In the genomic region with DNA sequence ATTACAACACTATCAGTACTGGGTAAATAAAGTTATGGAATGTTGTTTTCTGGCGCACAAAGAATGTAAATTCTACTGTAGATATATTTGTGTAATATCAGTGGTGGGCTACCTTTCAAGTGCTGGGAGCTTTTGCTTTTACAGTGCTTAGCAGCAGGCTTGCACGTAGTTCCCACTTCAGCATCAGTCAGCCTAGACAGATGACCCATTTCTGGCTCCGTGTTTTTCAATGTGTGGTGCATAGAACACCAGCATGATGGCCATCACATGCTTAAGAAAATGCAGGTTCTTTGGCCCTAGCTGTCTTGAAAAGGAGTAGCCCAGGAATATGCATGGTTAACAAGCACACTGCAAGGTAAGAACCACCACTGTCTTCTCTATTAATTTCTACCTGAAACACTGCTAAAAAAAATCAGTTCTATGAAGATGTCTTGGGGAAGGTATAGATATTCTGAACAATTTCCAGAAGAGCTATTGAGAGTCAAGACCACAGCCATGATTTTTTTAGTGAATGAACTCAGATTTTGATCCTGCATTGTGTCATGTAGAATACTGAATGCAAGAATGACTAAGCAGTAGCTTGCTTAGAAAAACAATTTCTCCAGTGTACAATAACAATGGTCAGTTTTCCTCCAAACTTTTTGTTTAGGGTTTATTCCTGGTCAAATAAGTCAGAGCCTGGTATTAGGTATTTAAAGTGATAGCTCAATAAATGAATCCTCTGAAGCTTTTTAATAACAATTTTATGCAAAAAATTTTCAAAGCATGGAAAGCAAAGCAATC, we compare ENCODE assay signal across 18 cellular contexts.
A peak's percentile ranks its signal among the peaks of the same experiment; 100 is the strongest.
DNase-seq lines count a peak whose midpoint lies in the region; ATAC-seq and TF ChIP-seq lines count a peak whose summit lies in the region.
"Had no signal": no experiment of that assay in that cellular context is flagged by ENCODE, and none has a peak within 500 bp of the region (broad histone marks: within the 10 kb centered on the region; RNA-seq: fewer than 3 reads in every experiment).

No MANE protein-coding gene starts in this region.

- no peak for TF ChIP-seq CTCF in brain microvascular endothelial cell (IDR thresholded peaks at IDR 0.05; ENCODE audit: low read depth, low read length, missing control alignments)

- intact Hi-C loops in left ventricle myocardium superior (cut with micrococcal nuclease) (no loop called here), Right ventricle myocardium inferior (cut with DNase I) (no loop called here)

- DNase-seq in left ventricle myocardium superior = no peak
- DNase-seq in Right ventricle myocardium inferior (ENCODE audit: missing footprints) = no peak
- DNase-seq in dermis blood vessel endothelial cell = peak; percentile 55
- DNase-seq in myocyte (ENCODE audit: low read depth) = peak; percentile 14
- DNase-seq in HuH-7 (ENCODE audit: low spot score) = no peak
- DNase-seq in brain microvascular endothelial cell = no peak
- no peak for DNase-seq in SHP77 (lab: John Stamatoyannopoulos, UW)
- DNase-seq in activated CD4-positive, alpha-beta T cell treated with anti-CD3 and anti-CD28 coated beads, Interleukin-2, amount 10 ng/mL, durations not matched to agents 7 days and 5 days = no peak
- DNase-seq: activated CD8-positive, alpha-beta memory T cell treated with anti-CD3 and anti-CD28 coated beads for 24 hours; CD4-positive, CD25-positive, alpha-beta regulatory T cell; lower lobe of right lung; naive thymus-derived CD4-positive, alpha-beta T cell; NCI-H1417; NCI-H69; pancreas; SJCRH30 had no signal

- H3K27me3 Mint-ChIP-seq in activated CD4-positive, alpha-beta T cell treated with anti-CD3 and anti-CD28 coated beads, Interleukin-2, amount 10 ng/mL, durations not matched to agents 7 days and 5 days = peaks cover 2% of the 10 kb centered on the region
- H3K27me3 Mint-ChIP-seq: CD4-positive, CD25-positive, alpha-beta regulatory T cell; type B pancreatic cell had no signal

- POLR2A ChIA-PET in activated CD4-positive, alpha-beta T cell treated with anti-CD3 and anti-CD28 coated beads, Interleukin-2, amount 10 ng/mL, durations not matched to agents 7 days and 5 days (lab: Charles Lee) = no interaction called here

- H3K4me1 Mint-ChIP-seq in activated CD4-positive, alpha-beta T cell treated with anti-CD3 and anti-CD28 coated beads, Interleukin-2, amount 10 ng/mL, durations not matched to agents 7 days and 5 days = no peaks in the 10 kb centered on the region
- H3K4me1 Mint-ChIP-seq: CD4-positive, CD25-positive, alpha-beta regulatory T cell; naive thymus-derived CD4-positive, alpha-beta T cell had no signal

- no peak overlapping the region for H3K4me3 Mint-ChIP-seq in activated CD4-positive, alpha-beta T cell treated with anti-CD3 and anti-CD28 coated beads, Interleukin-2, amount 10 ng/mL, durations not matched to agents 7 days and 5 days
- H3K4me3 Mint-ChIP-seq: CD4-positive, CD25-positive, alpha-beta regulatory T cell; naive thymus-derived CD4-positive, alpha-beta T cell; type B pancreatic cell had no signal

- H3K27me3 ChIP-seq in brain microvascular endothelial cell (replicated peaks) = no peaks in the 10 kb centered on the region
- H3K27me3 ChIP-seq: pancreas, SJCRH30 had no signal

- H3K36me3 Mint-ChIP-seq in activated CD4-positive, alpha-beta T cell treated with anti-CD3 and anti-CD28 coated beads, Interleukin-2, amount 10 ng/mL, durations not matched to agents 7 days and 5 days (ENCODE audit: low read depth) = no peaks in the 10 kb centered on the region
- H3K36me3 Mint-ChIP-seq: CD4-positive, CD25-positive, alpha-beta regulatory T cell; naive thymus-derived CD4-positive, alpha-beta T cell; type B pancreatic cell had no signal

- H3K27ac Mint-ChIP-seq in activated CD4-positive, alpha-beta T cell treated with anti-CD3 and anti-CD28 coated beads, Interleukin-2, amount 10 ng/mL, durations not matched to agents 7 days and 5 days = no peak overlapping the region
- H3K27ac Mint-ChIP-seq: CD4-positive, CD25-positive, alpha-beta regulatory T cell; naive thymus-derived CD4-positive, alpha-beta T cell; type B pancreatic cell had no signal

- H3K9me3 Mint-ChIP-seq in activated CD4-positive, alpha-beta T cell treated with anti-CD3 and anti-CD28 coated beads, Interleukin-2, amount 10 ng/mL, durations not matched to agents 7 days and 5 days = no peaks in the 10 kb centered on the region
- H3K9me3 Mint-ChIP-seq: type B pancreatic cell had no signal

- CTCF ChIA-PET in activated CD4-positive, alpha-beta T cell treated with anti-CD3 and anti-CD28 coated beads, Interleukin-2, amount 10 ng/mL, durations not matched to agents 7 days and 5 days (lab: Charles Lee) = no interaction called here

- H3K27ac ChIP-seq in brain microvascular endothelial cell = no peak overlapping the region
- H3K27ac ChIP-seq: lower lobe of right lung, pancreas, SJCRH30 had no signal

- in situ Hi-C loops in brain microvascular endothelial cell (cut with HindIII; ENCODE audit: low pct_ligation_motif_present, low sequenced_read_pairs) = no loop called here

- H3K4me3 ChIP-seq in brain microvascular endothelial cell (ENCODE audit: low read depth, low read length) = no peak overlapping the region
- H3K4me3 ChIP-seq: coronary artery, lower lobe of right lung, pancreas, SJCRH30 had no signal

- ATAC-seq in left ventricle myocardium superior = peak; percentile 12
- no peak for ATAC-seq in Right ventricle myocardium inferior
- ATAC-seq: lower lobe of right lung; naive thymus-derived CD4-positive, alpha-beta T cell; pancreas had no signal

- no peaks in the 10 kb centered on the region for H3K36me3 ChIP-seq in brain microvascular endothelial cell (replicated peaks)
- H3K36me3 ChIP-seq: lower lobe of right lung, pancreas had no signal

Comparison
In these comparisons a context has a peak if more than half of its experiments do, and no peak if none do; other contexts are left out.
1. DNase-seq: peak in dermis blood vessel endothelial cell (single experiment) and myocyte (single experiment); none in left ventricle myocardium superior (single experiment), Right ventricle myocardium inferior (single experiment), HuH-7 (single experiment), brain microvascular endothelial cell (single experiment), SHP77 (0 of 2) and activated CD4-positive, alpha-beta T cell treated with anti-CD3 and anti-CD28 coated beads, Interleukin-2, amount 10 ng/mL, durations not matched to agents 7 days and 5 days (single experiment).